30 cellular contexts compared by ENCODE assay signal in genomic region chr2:176483481-176483880, GRCh38.
"Had no signal": no experiment of that assay in that cellular context is flagged by ENCODE, and none has a peak within 500 bp of the region (broad histone marks: within the 10 kb centered on the region; RNA-seq: fewer than 3 reads in every experiment).

No MANE protein-coding gene starts in this region.

- DNase-seq: activated CD4-positive, alpha-beta memory T cell treated with anti-CD3 and anti-CD28 coated beads for 36 hours; activated CD4-positive, alpha-beta T cell treated with anti-CD3 and anti-CD28 coated beads for 36 hours; activated CD4-positive, alpha-beta T cell treated with anti-CD3 and anti-CD28 coated beads, Interleukin-2, amount 10 ng/mL, durations not matched to agents 24 days and 14 days; activated CD4-positive, CD25-positive, alpha-beta regulatory T cell; activated CD4-positive, CD25-positive, alpha-beta regulatory T cell treated with anti-CD3 and anti-CD28 coated beads, Interleukin-2, amount 50 U/mL, for 72 hours; activated CD8-positive, alpha-beta memory T cell treated with anti-CD3 and anti-CD28 coated beads, Interleukin-2, amount 10 ng/mL, durations not matched to agents 7 days and 5 days; activated CD8-positive, alpha-beta memory T cell treated with anti-CD3 and anti-CD28 coated beads, Interleukin-2, amount 50 U/mL, for 4 hours; activated CD8-positive, alpha-beta T cell treated with anti-CD3 and anti-CD28 coated beads, Interleukin-2, amount 10 ng/mL, durations not matched to agents 7 days and 5 days; activated effector memory CD4-positive, alpha-beta T cell treated with anti-CD3 and anti-CD28 coated beads, Interleukin-2, amount 50 U/mL, for 16 hours; activated naive CD4-positive, alpha-beta T cell treated with anti-CD3 and anti-CD28 coated beads for 36 hours; activated naive CD8-positive, alpha-beta T cell treated with anti-CD3 and anti-CD28 coated beads for 36 hours; activated naive CD8-positive, alpha-beta T cell treated with anti-CD3 and anti-CD28 coated beads, Interleukin-2, amount 50 U/mL, for 24 hours; activated T-cell treated with anti-CD3 and anti-CD28 coated beads, Interleukin-2, amount 50 U/mL, for 1 hour; activated T-cell treated with anti-CD3 and anti-CD28 coated beads, Interleukin-2, amount 50 U/mL, for 48 hours; adrenal gland; amygdala; aorta; body of pancreas; central memory CD4-positive, alpha-beta T cell; cerebellar nuclear complex; dorsolateral prefrontal cortex; effector memory CD4-positive, alpha-beta T cell; endodermal cell; foreskin fibroblast; gastrocnemius medialis; glutamatergic neuron; heart left ventricle; T-helper 2 cell had no signal

- H3K36me3 ChIP-seq: adrenal gland, cardiac muscle cell, gastrocnemius medialis, heart left ventricle had no signal

- H3K4me1 ChIP-seq: adrenal gland, body of pancreas, gastrocnemius medialis had no signal

- H3K4me3 ChIP-seq: adrenal gland, body of pancreas, cardiac muscle cell, coronary artery, dorsolateral prefrontal cortex, gastrocnemius medialis, heart left ventricle had no signal

- H3K9me3 ChIP-seq: adrenal gland, body of pancreas, gastrocnemius medialis, heart left ventricle had no signal

- H3K27me3 ChIP-seq: body of pancreas, gastrocnemius medialis had no signal

- H3K27ac ChIP-seq: adrenal gland, body of pancreas, cardiac muscle cell, coronary artery, dorsolateral prefrontal cortex, gastrocnemius medialis, heart left ventricle had no signal
